8 cellular contexts compared by ENCODE assay signal in the genomic region with DNA sequence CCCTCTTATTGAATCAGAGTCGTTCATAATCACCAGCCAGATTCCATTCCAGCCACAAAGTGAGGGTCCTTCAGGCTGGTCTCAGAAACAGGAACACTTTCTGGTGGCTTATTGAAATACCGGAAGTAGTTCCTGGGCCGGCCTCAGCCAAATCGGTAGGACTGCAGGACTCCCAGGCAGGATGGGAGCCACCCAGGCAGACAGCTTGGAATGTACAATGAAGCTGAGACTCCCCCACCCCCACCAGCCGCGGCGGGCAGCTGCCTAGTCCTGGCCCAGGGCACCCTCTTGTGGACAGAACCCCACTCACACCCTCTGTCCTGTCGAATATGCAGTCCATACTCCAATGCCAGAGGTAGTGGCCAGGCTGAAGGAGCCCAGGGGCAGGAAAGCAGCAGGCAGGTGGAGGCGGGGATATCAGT. TPM values are rescaled to one million over a fixed set of nuclear protein-coding genes. Genes with fewer than 3 reads are reported as not detected.
DNase-seq lines count a peak whose midpoint lies in the region; ATAC-seq and TF ChIP-seq lines count a peak whose summit lies in the region.

No MANE protein-coding gene starts in this region.

- no peak overlapping the region for H3K4me3 ChIP-seq in MG63

- TF ChIP-seq CTCF in foreskin keratinocyte (conservative IDR thresholded peaks at IDR 0.05) = peak; percentile 88

- H3K27ac ChIP-seq in foreskin keratinocyte (no peak overlapping the region), temporal lobe (ENCODE audit: low read depth, low read length) (peak overlapping the region; percentile 7)

- H3K27me3 ChIP-seq in MG63 (no peaks in the 10 kb centered on the region), foreskin keratinocyte (no peaks in the 10 kb centered on the region)

- H3K36me3 ChIP-seq in MG63 = no peaks in the 10 kb centered on the region

- H3K9me3 ChIP-seq in MG63 = no peaks in the 10 kb centered on the region

- peak; percentile 81 for ATAC-seq in foreskin keratinocyte

- H3K4me1 ChIP-seq in foreskin keratinocyte = no peaks in the 10 kb centered on the region

- DNase-seq in AML-193 (lab: John Stamatoyannopoulos, UW) (peak; percentile 68 to 83), GM19240 (ENCODE audit: insufficient read length, low spot score) (peak; percentile 83), MG63 (peak; percentile 82), SHP77 treated with DMSO at 0.1 percent for 48 hours (lab: John Stamatoyannopoulos, UW) (peak; percentile 82), foreskin keratinocyte (peak; percentile 39 to 75), occipital lobe (lab: John Stamatoyannopoulos, UW) (peak; percentile 79)
- DNase-seq in activated T-helper 9 cell treated with anti-CD3 and anti-CD28 coated beads, Interleukin-2, amount 50 U/mL, for 16 hours (ENCODE audit: low read depth) = peak; percentile 54

RNA-seq across cellular contexts. Expression of gene MDFI, which starts 43.8 kb away (rescaled TPM):
- not detected in 2 replicates for total RNA-seq in MG63 (2014; rRNA removed; shearing (Covaris generic); ENCODE audit: low replicate concordance)
- total RNA-seq in foreskin keratinocyte (150 and 170 TPM in 2 replicates), occipital lobe (11.7 TPM), temporal lobe (8.4 TPM)
- 172 and 181 TPM in 2 replicates for polyA plus RNA-seq in foreskin keratinocyte

RNA-seq across cellular contexts. Expression of gene TFEB, which starts 53.3 kb away (rescaled TPM):
- total RNA-seq in MG63 (2014; rRNA removed; shearing (Covaris generic); ENCODE audit: low replicate concordance) = 4.4 and 5.2 TPM in 2 replicates
- total RNA-seq in foreskin keratinocyte = 3.1 and 3.6 TPM in 2 replicates
- polyA plus RNA-seq in foreskin keratinocyte = 4.3 and 5.3 TPM in 2 replicates
- total RNA-seq in occipital lobe = 3.4 TPM
- 2.7 TPM for total RNA-seq in temporal lobe

Comparison
In these comparisons a context has a peak if more than half of its experiments do, and no peak if none do; other contexts are left out.
1. RNA of gene MDFI, which starts 43.8 kb away (total RNA-seq): 150 to 170 TPM in foreskin keratinocyte; 11.7 TPM in occipital lobe (single experiment), 8.4 TPM in temporal lobe (single experiment) and not detected in MG63; every median in the first group is over 10 times any median in the second.
2. Peak in every context shown above with its lines, with median percentiles within 50 percentile points of each other: DNase-seq.